Comparison of ENCODE assay signal across 8 cellular contexts in genomic region chr7:106071356-106071998, GRCh38. TPM values are rescaled to one million over a fixed set of nuclear protein-coding genes. Genes with fewer than 3 reads are reported as not detected.
A peak's percentile ranks its signal among the peaks of the same experiment; 100 is the strongest.
DNase-seq lines count a peak whose midpoint lies in the region; ATAC-seq and TF ChIP-seq lines count a peak whose summit lies in the region.

No MANE protein-coding gene starts in this region.

- peak overlapping the region; percentile 86 to 95 (median 94) for H3K27ac Mint-ChIP-seq in CD4-positive, alpha-beta memory T cell
- H3K27ac Mint-ChIP-seq in nephron progenitor cell: peak overlapping the region; percentile 91

- no peaks in the 10 kb centered on the region for H3K27me3 Mint-ChIP-seq in CD4-positive, alpha-beta memory T cell
- no peaks in the 10 kb centered on the region for H3K27me3 Mint-ChIP-seq in nephron progenitor cell (ENCODE audit: low read depth, poor library complexity)

- peaks cover 28 to 62% (median 42%) of the 10 kb centered on the region in 4 donors for H3K4me1 Mint-ChIP-seq in CD4-positive, alpha-beta memory T cell
- H3K4me1 Mint-ChIP-seq in nephron progenitor cell: peaks cover 95% of the 10 kb centered on the region

- intact Hi-C loops in CD4-positive, alpha-beta memory T cell (cut with micrococcal nuclease): loop anchor here (1.0 kb wide), 2 partner anchors 14 to 40 kb away; no protein-coding TSS in a partner anchor

- peak; percentile 54 to 69 (median 63) for DNase-seq in CD4-positive, alpha-beta memory T cell
- DNase-seq in SKM-1 (lab: John Stamatoyannopoulos, UW; ENCODE audit: unreplicated experiment) (peak; percentile 88), nephron progenitor cell (no peak), glomerular visceral epithelial cell (ENCODE audit: extremely low spot score) (no peak), ACHN (no peak)
- DNase-seq in central memory CD4-positive, alpha-beta T cell: peak; percentile 68

- in situ Hi-C loops in ACHN (cut with HindIII; ENCODE audit: low pct_ligation_motif_present, low pct_unique_long_range_greater_than_20kb, low sequenced_read_pairs): loop anchor here (25.0 kb wide), 1 partner anchor 91 kb away; no protein-coding TSS in a partner anchor

- POLR2A ChIA-PET in CD4-positive, alpha-beta memory T cell (lab: Charles Lee; ENCODE audit: partially characterized antibody): interaction anchor here (0.8 to 4.8 kb wide), 22 partner anchors 10 to 1097 kb away, joined by 3 to 142 read pairs (median 7); partner anchors contain the start of genes HBP1, KMT2E, NAMPT and RINT1

- CTCF ChIA-PET in CD4-positive, alpha-beta memory T cell (lab: Charles Lee; ENCODE audit: partially characterized antibody): interaction anchor here (0.6 to 5.2 kb wide), 19 partner anchors 9 to 540 kb away, joined by 3 to 50 read pairs (median 5); partner anchors contain the start of gene SYPL1

- H3K9me3 ChIP-seq in CD4-positive, alpha-beta memory T cell (ENCODE audit: control insufficient read depth in 1 of 2, low read length in 2 of 2): no peaks in the 10 kb centered on the region

- H3K4me3 ChIP-seq in CD4-positive, alpha-beta memory T cell (ENCODE audit: low read length in 2 of 2): peak overlapping the region in 1 of 2 donors; percentile 49

- H3K36me3 Mint-ChIP-seq in CD4-positive, alpha-beta memory T cell: no peaks in the 10 kb centered on the region
- no peaks in the 10 kb centered on the region for H3K36me3 Mint-ChIP-seq in nephron progenitor cell (ENCODE audit: low read depth)

- TF ChIP-seq CTCF in nephron progenitor cell (IDR thresholded peaks at IDR 0.05): no peak

- peak overlapping the region; percentile 73 to 86 (median 82) for H3K4me3 Mint-ChIP-seq in CD4-positive, alpha-beta memory T cell
- peak overlapping the region; percentile 19 for H3K4me3 Mint-ChIP-seq in nephron progenitor cell

- H3K4me1 ChIP-seq in CD4-positive, alpha-beta memory T cell (ENCODE audit: insufficient read depth, low read length): peaks cover 43% of the 10 kb centered on the region

- H3K27me3 ChIP-seq in CD4-positive, alpha-beta memory T cell (ENCODE audit: insufficient read depth, low read length): no peaks in the 10 kb centered on the region

- no peaks in the 10 kb centered on the region for H3K9me3 Mint-ChIP-seq in CD4-positive, alpha-beta memory T cell
- no peaks in the 10 kb centered on the region for H3K9me3 Mint-ChIP-seq in nephron progenitor cell

- peak; percentile 92 for ATAC-seq in GM19328 (IDR thresholded peaks at IDR 0.05; ENCODE audit: unreplicated experiment)
- ATAC-seq in HG03378 (IDR thresholded peaks at IDR 0.05; ENCODE audit: unreplicated experiment): peak; percentile 98

- peak overlapping the region; percentile 52 for H3K27ac ChIP-seq in CD4-positive, alpha-beta memory T cell (ENCODE audit: low read depth, low read length)

- H3K36me3 ChIP-seq in CD4-positive, alpha-beta memory T cell (ENCODE audit: insufficient read depth, low read length): no peaks in the 10 kb centered on the region

RNA-seq across cellular contexts. Expression of gene SYPL1, which starts 40.6 kb away (rescaled TPM):
- total RNA-seq in CD4-positive, alpha-beta memory T cell: 10 to 100 TPM; 46.9 to 47.9 TPM
- 10 to 100 TPM; 75.5 to 78.3 TPM for polyA plus RNA-seq in CD4-positive, alpha-beta memory T cell

Comparison
In these comparisons a context has a peak if more than half of its experiments do, and no peak if none do; other contexts are left out.
1. DNase-seq: peak in CD4-positive, alpha-beta memory T cell (5 of 5), SKM-1 (single experiment) and central memory CD4-positive, alpha-beta T cell (single experiment); none in nephron progenitor cell (single experiment), glomerular visceral epithelial cell (single experiment) and ACHN (single experiment).